Comparison of ENCODE assay signal across 17 cellular contexts in genomic region chr17:57913576-57914273, GRCh38. TPM values are rescaled to one million over a fixed set of nuclear protein-coding genes. Genes with fewer than 3 reads are reported as not detected.
DNase-seq lines count a peak whose midpoint lies in the region; ATAC-seq, FAIRE-seq and TF ChIP-seq lines count a peak whose summit lies in the region.
"Had no signal": no experiment of that assay in that cellular context is flagged by ENCODE, and none has a peak within 500 bp of the region (broad histone marks: within the 10 kb centered on the region; RNA-seq: fewer than 3 reads in every experiment).

No MANE protein-coding gene starts in this region.

- POLR2A ChIA-PET in Caco-2 (lab: Charles Lee), result no interaction called here

- H3K27me3 Mint-ChIP-seq in Caco-2 (ENCODE audit: insufficient read depth, unreplicated experiment), result no peaks in the 10 kb centered on the region

- no peaks in the 10 kb centered on the region for H3K9me3 Mint-ChIP-seq in Caco-2 (ENCODE audit: unreplicated experiment)
- H3K9me3 Mint-ChIP-seq: activated T-helper 1 cell treated with anti-CD3 and anti-CD28 coated beads, Interleukin-12 subunit alpha, Interleukin-12 subunit beta, Interleukin-2, Interleukin-4 antibody, amounts not matched to agents 30 ng/mL and 10 ng/mL and 1 ng/mL, durations not matched to agents 14 hours and 24 hours and 36 hours; naive thymus-derived CD8-positive, alpha-beta T cell; T-helper 1 cell treated with Interleukin-12 subunit alpha and Interleukin-12 subunit beta and Interleukin-4 antibody, amounts not matched to agents 30 μg/mL and 1 μg/mL, for 36 hours had no signal

- peaks cover 72% of the 10 kb centered on the region for H3K79me2 ChIP-seq in osteoblast (ENCODE audit: insufficient read depth, low read length)

- peak overlapping the region; percentile 30 for H3K27ac ChIP-seq in osteoblast (ENCODE audit: low read depth, low read length)
- H3K27ac ChIP-seq in effector memory CD4-positive, alpha-beta T cell (ENCODE audit: insufficient read depth, low read length, poor library complexity, severe bottlenecking), result no peak overlapping the region

- H2AFZ ChIP-seq in osteoblast (ENCODE audit: low read length), result no peak overlapping the region

- CTCF ChIA-PET in Caco-2 (lab: Charles Lee), result no interaction called here

- no peaks in the 10 kb centered on the region for H3K36me3 ChIP-seq in osteoblast (ENCODE audit: insufficient read depth, low read length)
- H3K36me3 ChIP-seq in Caco-2 (ENCODE audit: control insufficient read depth, insufficient read depth, low read length), result no peaks in the 10 kb centered on the region
- no peaks in the 10 kb centered on the region for H3K36me3 ChIP-seq in effector memory CD4-positive, alpha-beta T cell (ENCODE audit: control insufficient read depth, insufficient read depth, low read length)
- H3K36me3 ChIP-seq: tibial artery had no signal

- H4K20me1 ChIP-seq in osteoblast (ENCODE audit: insufficient read depth, low read length), result peaks cover 35% of the 10 kb centered on the region

- no peaks in the 10 kb centered on the region for H3K27me3 ChIP-seq in osteoblast (ENCODE audit: insufficient read depth, low read length)
- no peaks in the 10 kb centered on the region for H3K27me3 ChIP-seq in Caco-2 (replicated peaks; ENCODE audit: control insufficient read depth, insufficient read depth, low read length)
- no peaks in the 10 kb centered on the region for H3K27me3 ChIP-seq in effector memory CD4-positive, alpha-beta T cell (replicated peaks; ENCODE audit: control insufficient read depth, insufficient read depth, low read length, poor library complexity, severe bottlenecking)
- H3K27me3 ChIP-seq: tibial artery had no signal

- intact Hi-C loops in Caco-2 (cut with micrococcal nuclease; ENCODE audit: unreplicated experiment), result no loop called here

- DNase-seq in NCI-H69 (lab: John Stamatoyannopoulos, UW), result peak; percentile 95
- DNase-seq in fibroblast of peridontal ligament (ENCODE audit: extremely low read depth), result peak; percentile 52
- DNase-seq in osteoblast (ENCODE audit: insufficient read length, low spot score, missing footprints), result peak; percentile 93
- no peak for DNase-seq in Caco-2
- no peak for DNase-seq in effector memory CD4-positive, alpha-beta T cell
- DNase-seq: activated CD4-positive, alpha-beta T cell treated with anti-CD3 and anti-CD28 coated beads for 48 hours; aorta; effector CD4-positive, alpha-beta T cell; kidney glomerular epithelial cell; naive thymus-derived CD8-positive, alpha-beta T cell had no signal

- BruUV-seq in Caco-2 (replicated peaks; lab: Mats Ljungman, UMichigan), result no TSS peak

- ATAC-seq in HG03045 (IDR thresholded peaks at IDR 0.05; ENCODE audit: unreplicated experiment), result no peak
- no peak for ATAC-seq in SK-N-SH treated with all-trans-retinoic acid at 6 μM for 48 hours
- ATAC-seq: naive thymus-derived CD8-positive, alpha-beta T cell had no signal

- peak; percentile 96 for FAIRE-seq in A204.1 (lab: Jason Lieb, UNC)
- FAIRE-seq: RCC 7860 had no signal

- H3K4me3 ChIP-seq in osteoblast (ENCODE audit: insufficient read depth, low read length) (no peak overlapping the region), Caco-2 (ENCODE audit: low read depth, low read length) (no peak overlapping the region)
- H3K4me3 ChIP-seq in effector memory CD4-positive, alpha-beta T cell (ENCODE audit: insufficient read depth, low read depth, low read length, poor library complexity, severe bottlenecking), result no peak overlapping the region
- H3K4me3 ChIP-seq: tibial artery had no signal

- peak overlapping the region; percentile 46 for H3K4me2 ChIP-seq in osteoblast (ENCODE audit: insufficient read depth, low read length)

- no peak for TF ChIP-seq CTCF in osteoblast (IDR thresholded peaks at IDR 0.05; ENCODE audit: extremely low read depth, low read depth, low read length)
- TF ChIP-seq CTCF in Caco-2 (IDR thresholded peaks at IDR 0.05; ENCODE audit: insufficient read depth in 1 of 2, low read depth in 1 of 2, low read length in 1 of 2, severe bottlenecking in 1 of 2, unreplicated experiment in 1 of 2), result no peak

- H3K4me3 Mint-ChIP-seq in Caco-2 (ENCODE audit: unreplicated experiment), result no peak overlapping the region
- H3K4me3 Mint-ChIP-seq: activated T-helper 1 cell treated with anti-CD3 and anti-CD28 coated beads, Interleukin-12 subunit alpha, Interleukin-12 subunit beta, Interleukin-2, Interleukin-4 antibody, amounts not matched to agents 30 ng/mL and 10 ng/mL and 1 ng/mL, durations not matched to agents 14 hours and 24 hours and 36 hours; naive thymus-derived CD8-positive, alpha-beta T cell; T-helper 1 cell treated with Interleukin-12 subunit alpha and Interleukin-12 subunit beta and Interleukin-4 antibody, amounts not matched to agents 30 μg/mL and 1 μg/mL, for 36 hours had no signal

- H3K9me3 ChIP-seq in osteoblast (ENCODE audit: low read depth, low read length) (no peaks in the 10 kb centered on the region), Caco-2 (no peaks in the 10 kb centered on the region)
- no peaks in the 10 kb centered on the region for H3K9me3 ChIP-seq in effector memory CD4-positive, alpha-beta T cell (ENCODE audit: control insufficient read depth, low read length)
- H3K9me3 ChIP-seq: tibial artery had no signal

- peaks cover 22% of the 10 kb centered on the region for H3K4me1 Mint-ChIP-seq in Caco-2 (ENCODE audit: low read depth, unreplicated experiment)
- H3K4me1 Mint-ChIP-seq: naive thymus-derived CD8-positive, alpha-beta T cell had no signal

- peaks cover 6% of the 10 kb centered on the region for H3K36me3 Mint-ChIP-seq in Caco-2 (ENCODE audit: insufficient read depth, unreplicated experiment)
- H3K36me3 Mint-ChIP-seq: naive thymus-derived CD8-positive, alpha-beta T cell had no signal

- peaks cover 28% of the 10 kb centered on the region for H3K4me1 ChIP-seq in osteoblast (ENCODE audit: insufficient read depth, low read length)
- H3K4me1 ChIP-seq in Caco-2, result peaks cover 16% of the 10 kb centered on the region
- no peaks in the 10 kb centered on the region for H3K4me1 ChIP-seq in effector memory CD4-positive, alpha-beta T cell (ENCODE audit: control insufficient read depth, insufficient read depth, low read length, poor library complexity, severe bottlenecking)

- H3K27ac Mint-ChIP-seq in Caco-2 (ENCODE audit: unreplicated experiment), result no peak overlapping the region
- H3K27ac Mint-ChIP-seq: activated T-helper 1 cell treated with anti-CD3 and anti-CD28 coated beads, Interleukin-12 subunit alpha, Interleukin-12 subunit beta, Interleukin-2, Interleukin-4 antibody, amounts not matched to agents 30 ng/mL and 10 ng/mL and 1 ng/mL, durations not matched to agents 14 hours and 24 hours and 36 hours; naive thymus-derived CD8-positive, alpha-beta T cell; T-helper 1 cell treated with Interleukin-12 subunit alpha and Interleukin-12 subunit beta and Interleukin-4 antibody, amounts not matched to agents 30 μg/mL and 1 μg/mL, for 36 hours had no signal

TF ChIP-seq in SK-N-SH treated with all-trans-retinoic acid at 6 μM for 48 hours, 23 proteins besides CTCF, POLR2A, EP300 and RAD21:
- TF ChIP-seq ZC3H10 (CRISPR knock-in tag; IDR thresholded peaks at IDR 0.05) (no peak), ZNF565 (CRISPR knock-in tag; conservative IDR thresholded peaks at IDR 0.05; ENCODE audit: low read depth) (no peak), POU6F1 (CRISPR knock-in tag; IDR thresholded peaks at IDR 0.05; ENCODE audit: borderline replicate concordance, low read depth) (no peak), ZNF70 (CRISPR knock-in tag; IDR thresholded peaks at IDR 0.05) (no peak), TCF4 (CRISPR knock-in tag; IDR thresholded peaks at IDR 0.05; ENCODE audit: borderline replicate concordance) (no peak), TSHZ2 (CRISPR knock-in tag; IDR thresholded peaks at IDR 0.05) (no peak), ZNF8 (CRISPR knock-in tag; IDR thresholded peaks at IDR 0.05) (no peak)

RNA-seq across cellular contexts. Expression of gene CUEDC1, which starts 41.5 kb away (rescaled TPM):
- 21.0 and 22.4 TPM in 2 replicates for total RNA-seq in osteoblast
- 27.5 TPM in 2 replicates for total RNA-seq in Caco-2 (2022)
- total RNA-seq: activated T-helper 1 cell treated with anti-CD3 and anti-CD28 coated beads, Interleukin-12 subunit alpha, Interleukin-12 subunit beta, Interleukin-2, Interleukin-4 antibody, amounts not matched to agents 30 ng/mL and 10 ng/mL and 1 ng/mL, durations not matched to agents 14 hours and 24 hours and 36 hours had no signal

Comparison
In these comparisons a context has a peak if more than half of its experiments do, and no peak if none do; other contexts are left out.
1. DNase-seq: peak in NCI-H69 (single experiment), fibroblast of peridontal ligament (single experiment) and osteoblast (single experiment); none in Caco-2 (0 of 2) and effector memory CD4-positive, alpha-beta T cell (0 of 3).